Comparison of ENCODE assay signal across 8 cellular contexts in the genomic region with DNA sequence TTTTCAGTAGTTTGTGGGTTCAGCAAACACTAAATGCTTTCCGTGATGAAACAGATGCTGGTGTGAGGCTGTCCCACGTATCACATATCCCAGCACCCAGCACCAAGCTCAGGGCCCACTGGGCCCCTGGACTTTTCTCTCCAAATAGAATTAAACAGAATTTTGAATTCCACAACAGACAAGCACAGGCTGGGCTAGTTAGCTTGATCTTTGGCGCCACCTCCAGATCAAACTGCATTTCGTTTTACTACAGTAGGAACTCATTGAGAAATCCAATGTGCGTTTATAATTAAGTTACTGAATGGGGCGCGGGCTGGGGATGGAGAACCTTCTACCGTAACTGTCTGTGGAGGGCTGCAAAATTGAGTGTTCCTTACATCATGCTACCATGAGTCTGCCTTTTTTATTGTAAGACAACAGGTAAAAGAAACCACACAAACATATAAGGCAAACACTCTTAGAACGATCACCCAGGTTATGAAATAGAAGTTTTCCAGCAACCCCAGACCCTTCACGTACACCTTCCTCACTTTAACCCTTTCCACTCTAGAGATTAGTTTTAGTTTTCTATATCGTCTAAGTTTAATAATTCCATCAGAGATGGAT.
A peak's percentile ranks its signal among the peaks of the same experiment; 100 is the strongest.
DNase-seq lines count a peak whose midpoint lies in the region; ATAC-seq and TF ChIP-seq lines count a peak whose summit lies in the region.

No MANE protein-coding gene starts in this region.

- H3K36me3 Mint-ChIP-seq in GM23338 (ENCODE audit: low read depth): peaks cover 40% of the 10 kb centered on the region
- peaks cover 34% of the 10 kb centered on the region for H3K36me3 Mint-ChIP-seq in activated CD8-positive, alpha-beta T cell treated with anti-CD3 and anti-CD28 coated beads for 36 hours (ENCODE audit: low read depth)

- no peaks in the 10 kb centered on the region for H4K20me1 ChIP-seq in GM23338 (replicated peaks; ENCODE audit: insufficient read depth)

- no peak overlapping the region for H3K23ac ChIP-seq in neuronal stem cell (ENCODE audit: low read depth, low read length, poor library complexity)

- H3K27me3 Mint-ChIP-seq in GM23338 (ENCODE audit: insufficient read depth, low read depth, poor library complexity): no peaks in the 10 kb centered on the region
- no peaks in the 10 kb centered on the region for H3K27me3 Mint-ChIP-seq in activated CD8-positive, alpha-beta T cell treated with anti-CD3 and anti-CD28 coated beads for 36 hours

- H3K27ac Mint-ChIP-seq in GM23338: no peak overlapping the region
- no peak overlapping the region for H3K27ac Mint-ChIP-seq in activated CD8-positive, alpha-beta T cell treated with anti-CD3 and anti-CD28 coated beads for 36 hours

- no peaks in the 10 kb centered on the region for H3K9me2 ChIP-seq in GM23338 (ENCODE audit: insufficient read depth)

- POLR2A ChIA-PET in activated CD8-positive, alpha-beta T cell treated with anti-CD3 and anti-CD28 coated beads for 36 hours (lab: Charles Lee): no interaction called here

- H2BK12ac ChIP-seq in neuronal stem cell (ENCODE audit: low read length): no peak overlapping the region

- H3K79me2 ChIP-seq in GM23338 (replicated peaks; ENCODE audit: insufficient read depth): no peaks in the 10 kb centered on the region

- CTCF ChIA-PET in activated CD8-positive, alpha-beta T cell treated with anti-CD3 and anti-CD28 coated beads for 36 hours (lab: Charles Lee): interaction anchor here (0.7 to 4.4 kb wide), 15 partner anchors 8 to 452 kb away, joined by 3 to 25 read pairs (median 3); no protein-coding TSS in a partner anchor

- H3K79me1 ChIP-seq in neuronal stem cell (ENCODE audit: low read depth, low read length): no peaks in the 10 kb centered on the region

- H3K4me3 ChIP-seq in GM23338 (no peak overlapping the region), neuronal stem cell (ENCODE audit: low read length in 2 of 2) (no peak overlapping the region)

- DNase-seq in AG08395 (ENCODE audit: low spot score) (peak; percentile 79), GM23338 (ENCODE audit: low spot score) (peak; percentile 91), NCI-H510A (lab: John Stamatoyannopoulos, UW) (peak; percentile 4), fibroblast of the conjunctiva (ENCODE audit: low read depth) (peak; percentile 63), neuronal stem cell (ENCODE audit: low spot score) (peak; percentile 59)
- DNase-seq in activated CD8-positive, alpha-beta T cell treated with anti-CD3 and anti-CD28 coated beads for 36 hours: peak; percentile 77

- no peak overlapping the region for H2AK5ac ChIP-seq in neuronal stem cell (ENCODE audit: low read depth, low read length)

- no peaks in the 10 kb centered on the region for H3K27me3 ChIP-seq in GM23338 (ENCODE audit: insufficient read depth)
- no peaks in the 10 kb centered on the region for H3K27me3 ChIP-seq in neuronal stem cell (ENCODE audit: control insufficient read depth in 3 of 3, insufficient read depth in 3 of 3, low read depth in 1 of 3, low read length in 3 of 3)

- H2AFZ ChIP-seq in GM23338 (no peak overlapping the region), neuronal stem cell (ENCODE audit: low read length) (peak overlapping the region; percentile 21)

- H3F3A ChIP-seq in GM23338 (replicated peaks; ENCODE audit: low read depth): no peaks in the 10 kb centered on the region

- H3K14ac ChIP-seq in neuronal stem cell (ENCODE audit: low read length): no peak overlapping the region

- peak; percentile 85 to 89 for TF ChIP-seq CTCF in GM23338 (conservative IDR thresholded peaks at IDR 0.05; ENCODE audit: low read depth in 2 of 2)
- peak; percentile 77 for TF ChIP-seq CTCF in activated CD8-positive, alpha-beta T cell treated with anti-CD3 and anti-CD28 coated beads for 36 hours (IDR thresholded peaks at IDR 0.05)

- no peak overlapping the region for H3K4ac ChIP-seq in neuronal stem cell (ENCODE audit: low read length)

- no peak overlapping the region for H2BK15ac ChIP-seq in neuronal stem cell (ENCODE audit: low read length)

- H3K4me2 ChIP-seq in GM23338: no peak overlapping the region
- H3K4me2 ChIP-seq in neuronal stem cell (ENCODE audit: insufficient read depth, low read length, poor library complexity, severe bottlenecking): no peak overlapping the region

- peaks cover 25% of the 10 kb centered on the region for H3K9me3 Mint-ChIP-seq in GM23338
- peaks cover 13% of the 10 kb centered on the region for H3K9me3 Mint-ChIP-seq in activated CD8-positive, alpha-beta T cell treated with anti-CD3 and anti-CD28 coated beads for 36 hours

- no peak overlapping the region for H4K91ac ChIP-seq in neuronal stem cell (ENCODE audit: low read depth, low read length, poor library complexity)

- H3K9me3 ChIP-seq in neuronal stem cell (replicated peaks in 1 of 2; ENCODE audit: control insufficient read depth in 2 of 2, insufficient read depth in 1 of 2, low read depth in 1 of 2, low read length in 2 of 2): peaks cover 10 to 20% of the 10 kb centered on the region in 2 donors

- H3K36me3 ChIP-seq in GM23338 (ENCODE audit: insufficient read depth) (peaks cover 13% of the 10 kb centered on the region), neuronal stem cell (replicated peaks in 1 of 2; ENCODE audit: control insufficient read depth in 2 of 2, insufficient read depth in 2 of 2, low read length in 2 of 2) (peaks cover 11 to 49% of the 10 kb centered on the region in 2 donors)

- no peak overlapping the region for H4K8ac ChIP-seq in neuronal stem cell (ENCODE audit: low read depth, low read length)

- no peaks in the 10 kb centered on the region for H3K4me1 ChIP-seq in GM23338 (ENCODE audit: insufficient read depth)
- peaks cover 2 to 10% of the 10 kb centered on the region in 2 donors for H3K4me1 ChIP-seq in neuronal stem cell (ENCODE audit: control insufficient read depth in 2 of 2, insufficient read depth in 1 of 2, low read depth in 1 of 2, low read length in 2 of 2)

- ATAC-seq in GM23338: peak; percentile 90
- ATAC-seq in activated CD8-positive, alpha-beta T cell treated with anti-CD3 and anti-CD28 coated beads for 36 hours: no peak
- ATAC-seq in HG02938 (IDR thresholded peaks at IDR 0.05; ENCODE audit: unreplicated experiment): no peak
- ATAC-seq in GM21423 (IDR thresholded peaks at IDR 0.05; ENCODE audit: unreplicated experiment): no peak

- peaks cover 24% of the 10 kb centered on the region; the same call in 2 of the 3 replicates for H3K4me1 Mint-ChIP-seq in GM23338
- H3K4me1 Mint-ChIP-seq in activated CD8-positive, alpha-beta T cell treated with anti-CD3 and anti-CD28 coated beads for 36 hours (ENCODE audit: low read depth): peaks cover 12% of the 10 kb centered on the region

- H3K27ac ChIP-seq in GM23338 (ENCODE audit: low read depth) (no peak overlapping the region), neuronal stem cell (replicated peaks; ENCODE audit: low read length) (no peak overlapping the region)

- no CpG with 5 or more reads among the region's 11 CpGs for WGBS in neuronal stem cell (ENCODE audit: extremely low coverage in 2 of 2, insufficient read length in 2 of 2, insufficient replicate concordance in 1 of 2), 2 donors

- H3K9ac ChIP-seq in neuronal stem cell (ENCODE audit: low read depth, low read length, poor library complexity): no peak overlapping the region

- intact Hi-C loops in activated CD8-positive, alpha-beta T cell treated with anti-CD3 and anti-CD28 coated beads for 36 hours (cut with micrococcal nuclease): loop anchor here (2.0 to 10.0 kb wide), 2 partner anchors 283 to 449 kb away; no protein-coding TSS in a partner anchor

- H2BK120ac ChIP-seq in neuronal stem cell (ENCODE audit: low read depth, low read length): no peak overlapping the region

- no peak overlapping the region for H3K18ac ChIP-seq in neuronal stem cell (ENCODE audit: low read length)

- no peak overlapping the region for H2BK5ac ChIP-seq in neuronal stem cell (ENCODE audit: low read length)

- H3K4me3 Mint-ChIP-seq in GM23338: no peak overlapping the region
- no peak overlapping the region for H3K4me3 Mint-ChIP-seq in activated CD8-positive, alpha-beta T cell treated with anti-CD3 and anti-CD28 coated beads for 36 hours

TF ChIP-seq in GM23338, 12 proteins besides CTCF, POLR2A, EP300 and RAD21 (continues in another document):
- TF ChIP-seq NANOG (IDR thresholded peaks at IDR 0.05; ENCODE audit: borderline replicate concordance) (no peak), JUNB (IDR thresholded peaks at IDR 0.05; ENCODE audit: unreplicated experiment) (no peak), STAT1 (IDR thresholded peaks at IDR 0.05; ENCODE audit: unreplicated experiment) (no peak), POLR2AphosphoS5 (IDR thresholded peaks at IDR 0.05; ENCODE audit: low read depth) (no peak)
- TF ChIP-seq, protein P1, sequence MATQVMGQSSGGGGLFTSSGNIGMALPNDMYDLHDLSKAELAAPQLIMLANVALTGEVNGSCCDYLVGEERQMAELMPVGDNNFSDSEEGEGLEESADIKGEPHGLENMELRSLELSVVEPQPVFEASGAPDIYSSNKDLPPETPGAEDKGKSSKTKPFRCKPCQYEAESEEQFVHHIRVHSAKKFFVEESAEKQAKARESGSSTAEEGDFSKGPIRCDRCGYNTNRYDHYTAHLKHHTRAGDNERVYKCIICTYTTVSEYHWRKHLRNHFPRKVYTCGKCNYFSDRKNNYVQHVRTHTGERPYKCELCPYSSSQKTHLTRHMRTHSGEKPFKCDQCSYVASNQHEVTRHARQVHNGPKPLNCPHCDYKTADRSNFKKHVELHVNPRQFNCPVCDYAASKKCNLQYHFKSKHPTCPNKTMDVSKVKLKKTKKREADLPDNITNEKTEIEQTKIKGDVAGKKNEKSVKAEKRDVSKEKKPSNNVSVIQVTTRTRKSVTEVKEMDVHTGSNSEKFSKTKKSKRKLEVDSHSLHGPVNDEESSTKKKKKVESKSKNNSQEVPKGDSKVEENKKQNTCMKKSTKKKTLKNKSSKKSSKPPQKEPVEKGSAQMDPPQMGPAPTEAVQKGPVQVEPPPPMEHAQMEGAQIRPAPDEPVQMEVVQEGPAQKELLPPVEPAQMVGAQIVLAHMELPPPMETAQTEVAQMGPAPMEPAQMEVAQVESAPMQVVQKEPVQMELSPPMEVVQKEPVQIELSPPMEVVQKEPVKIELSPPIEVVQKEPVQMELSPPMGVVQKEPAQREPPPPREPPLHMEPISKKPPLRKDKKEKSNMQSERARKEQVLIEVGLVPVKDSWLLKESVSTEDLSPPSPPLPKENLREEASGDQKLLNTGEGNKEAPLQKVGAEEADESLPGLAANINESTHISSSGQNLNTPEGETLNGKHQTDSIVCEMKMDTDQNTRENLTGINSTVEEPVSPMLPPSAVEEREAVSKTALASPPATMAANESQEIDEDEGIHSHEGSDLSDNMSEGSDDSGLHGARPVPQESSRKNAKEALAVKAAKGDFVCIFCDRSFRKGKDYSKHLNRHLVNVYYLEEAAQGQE (IDR thresholded peaks at IDR 0.05; ENCODE audit: unreplicated experiment): no peak

Comparison
In these comparisons a context has a peak if more than half of its experiments do, and no peak if none do; other contexts are left out.
1. DNase-seq: peak in every context shown above with its lines; median percentile 91 in GM23338; 79 in AG08395; 77 in activated CD8-positive, alpha-beta T cell treated with anti-CD3 and anti-CD28 coated beads for 36 hours; 63 in fibroblast of the conjunctiva; 59 in neuronal stem cell; 4 in NCI-H510A.